Comparison of ENCODE assay signal across 9 cellular contexts in the genomic region with DNA sequence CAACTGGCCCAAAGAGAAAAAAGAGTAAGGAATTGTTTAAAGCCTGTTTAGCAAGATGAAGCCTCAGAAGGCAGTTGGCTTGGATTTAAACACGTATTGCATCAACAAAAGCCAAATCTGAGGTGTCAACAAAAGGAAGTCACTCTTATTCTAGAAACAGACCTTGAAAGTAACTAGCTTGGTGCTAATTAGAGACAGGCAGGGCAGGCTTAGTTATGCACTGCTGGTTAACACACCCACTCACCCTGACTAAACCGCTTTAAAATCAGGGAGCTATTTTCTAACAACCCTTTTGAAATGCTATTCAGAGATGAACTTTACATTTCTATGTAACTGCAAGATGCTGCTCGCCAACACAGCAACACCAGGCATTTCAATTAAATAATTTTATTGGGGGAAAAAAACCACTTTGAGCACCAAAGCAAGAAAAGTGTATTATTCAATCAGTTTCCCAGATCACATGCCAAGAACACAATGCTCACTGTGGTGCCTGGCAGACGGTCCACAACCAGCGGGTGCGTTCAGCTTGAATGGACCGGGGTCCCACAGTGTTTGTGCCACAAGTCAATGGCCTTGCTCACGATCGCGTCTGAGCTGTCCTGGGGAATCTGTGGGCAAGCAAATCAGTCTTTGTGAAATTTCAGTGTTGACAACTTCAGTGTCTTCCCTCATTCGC. TPM values are rescaled to one million over a fixed set of nuclear protein-coding genes. Genes with fewer than 3 reads are reported as not detected.
A peak's percentile ranks its signal among the peaks of the same experiment; 100 is the strongest.
DNase-seq lines count a peak whose midpoint lies in the region; ATAC-seq and TF ChIP-seq lines count a peak whose summit lies in the region.
"Had no signal": no experiment of that assay in that cellular context is flagged by ENCODE, and none has a peak within 500 bp of the region (broad histone marks: within the 10 kb centered on the region; RNA-seq: fewer than 3 reads in every experiment).

No MANE protein-coding gene starts in this region.

- H3K4me3 Mint-ChIP-seq in activated CD8-positive, alpha-beta T cell treated with anti-CD3 and anti-CD28 coated beads, Interleukin-2, amount 10 ng/mL, durations not matched to agents 7 days and 5 days, result no peak overlapping the region
- H3K4me3 Mint-ChIP-seq in natural killer cell, result no peak overlapping the region

- peaks cover 57% of the 10 kb centered on the region for H3K36me3 Mint-ChIP-seq in activated CD8-positive, alpha-beta T cell treated with anti-CD3 and anti-CD28 coated beads, Interleukin-2, amount 10 ng/mL, durations not matched to agents 7 days and 5 days (ENCODE audit: low read depth)
- peaks cover 8% of the 10 kb centered on the region for H3K36me3 Mint-ChIP-seq in natural killer cell

- CTCF ChIA-PET in activated CD8-positive, alpha-beta T cell treated with anti-CD3 and anti-CD28 coated beads, Interleukin-2, amount 10 ng/mL, durations not matched to agents 7 days and 5 days (lab: Charles Lee), result interaction anchor here (0.7 to 1.5 kb wide), 2 partner anchors 24 to 29 kb away, joined by 3 read pairs; a partner anchor contains a TSS

- peak; percentile 31 for ATAC-seq in GM18858 (IDR thresholded peaks at IDR 0.05; ENCODE audit: unreplicated experiment)
- peak; percentile 36 for ATAC-seq in HG02588 (IDR thresholded peaks at IDR 0.05; ENCODE audit: unreplicated experiment)
- no peak for ATAC-seq in activated CD8-positive, alpha-beta T cell treated with anti-CD3 and anti-CD28 coated beads, Interleukin-2, amount 10 ng/mL, durations not matched to agents 7 days and 5 days
- no peak for ATAC-seq in natural killer cell
- ATAC-seq: Panc1 had no signal

- intact Hi-C loops in natural killer cell (cut with micrococcal nuclease), result no loop called here

- peak overlapping the region; percentile 17 for H3K27ac Mint-ChIP-seq in activated CD8-positive, alpha-beta T cell treated with anti-CD3 and anti-CD28 coated beads, Interleukin-2, amount 10 ng/mL, durations not matched to agents 7 days and 5 days
- H3K27ac Mint-ChIP-seq in natural killer cell, result peak overlapping the region; percentile 21 to 39

- TF ChIP-seq CTCF in natural killer cell (IDR thresholded peaks at IDR 0.05), result no peak

- DNase-seq in activated CD8-positive, alpha-beta T cell treated with anti-CD3 and anti-CD28 coated beads, Interleukin-2, amount 10 ng/mL, durations not matched to agents 7 days and 5 days, result no peak
- DNase-seq in natural killer cell (no peak), HCEC 1CT (no peak), NCI-H1048 (lab: John Stamatoyannopoulos, UW) (no peak), SHP77 (lab: John Stamatoyannopoulos, UW) (no peak), HK-2 (ENCODE audit: unreplicated experiment) (no peak)

- H3K27me3 Mint-ChIP-seq in activated CD8-positive, alpha-beta T cell treated with anti-CD3 and anti-CD28 coated beads, Interleukin-2, amount 10 ng/mL, durations not matched to agents 7 days and 5 days (ENCODE audit: low read depth), result no peaks in the 10 kb centered on the region
- no peaks in the 10 kb centered on the region for H3K27me3 Mint-ChIP-seq in natural killer cell (ENCODE audit: low read depth in 2 of 2)

- POLR2A ChIA-PET in activated CD8-positive, alpha-beta T cell treated with anti-CD3 and anti-CD28 coated beads, Interleukin-2, amount 10 ng/mL, durations not matched to agents 7 days and 5 days (lab: Charles Lee), result interaction anchor here (0.7 to 3.4 kb wide), 3 partner anchors 23 to 270 kb away, joined by 3 to 12 read pairs (median 3); a partner anchor contains a TSS

- H3K4me1 Mint-ChIP-seq in activated CD8-positive, alpha-beta T cell treated with anti-CD3 and anti-CD28 coated beads, Interleukin-2, amount 10 ng/mL, durations not matched to agents 7 days and 5 days (ENCODE audit: low read depth), result peaks cover 23% of the 10 kb centered on the region
- peaks cover 17 to 20% of the 10 kb centered on the region in 2 donors for H3K4me1 Mint-ChIP-seq in natural killer cell

- H3K9me3 Mint-ChIP-seq in activated CD8-positive, alpha-beta T cell treated with anti-CD3 and anti-CD28 coated beads, Interleukin-2, amount 10 ng/mL, durations not matched to agents 7 days and 5 days (ENCODE audit: insufficient read depth), result no peaks in the 10 kb centered on the region
- no peaks in the 10 kb centered on the region for H3K9me3 Mint-ChIP-seq in natural killer cell

RNA-seq across cellular contexts. Expression of a gene that starts 23.6 kb away (rescaled TPM):
- 10 to 100 TPM; 25.2 to 30.3 TPM for total RNA-seq in activated CD8-positive, alpha-beta T cell treated with anti-CD3 and anti-CD28 coated beads, Interleukin-2, amount 10 ng/mL, durations not matched to agents 7 days and 5 days
- 10 to 100 TPM; 20.1 to 29.7 (median 24.3) TPM for total RNA-seq in natural killer cell

Comparison
In these comparisons a context has a peak if more than half of its experiments do, and no peak if none do; other contexts are left out.
1. ATAC-seq: peak in GM18858 (single experiment) and HG02588 (single experiment); none in activated CD8-positive, alpha-beta T cell treated with anti-CD3 and anti-CD28 coated beads, Interleukin-2, amount 10 ng/mL, durations not matched to agents 7 days and 5 days (single experiment) and natural killer cell (0 of 3).